Comparison of ENCODE assay signal across 34 cellular contexts in the genomic region with DNA sequence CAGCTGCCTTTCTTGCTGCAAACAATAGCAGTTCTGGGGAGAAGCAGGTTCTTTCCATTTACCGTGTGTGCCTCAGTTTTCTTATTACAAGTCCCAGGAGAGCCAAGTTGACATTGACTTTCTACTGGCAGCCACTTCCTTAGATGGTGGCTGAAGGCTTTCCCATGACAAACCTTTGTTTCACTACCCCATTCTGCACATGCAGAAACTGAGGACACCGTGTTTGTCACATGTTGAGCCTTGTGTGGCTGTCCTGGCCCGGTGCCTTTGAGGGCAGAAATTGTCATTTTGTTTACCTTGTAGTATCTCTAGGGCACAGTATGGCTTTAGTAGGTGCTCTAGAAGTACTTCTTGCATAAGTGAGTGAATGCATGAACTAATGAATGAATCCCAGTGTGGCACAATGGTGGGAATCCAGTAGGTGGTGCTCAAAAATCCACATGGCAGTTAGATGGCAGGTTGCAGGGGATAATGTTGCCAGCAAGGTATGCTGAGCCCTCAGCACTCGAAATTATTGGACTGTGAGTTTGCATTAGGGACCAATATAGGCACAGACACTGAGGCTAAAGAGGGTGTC.
DNase-seq lines count a peak whose midpoint lies in the region; ATAC-seq, FAIRE-seq and TF ChIP-seq lines count a peak whose summit lies in the region.
"Had no signal": no experiment of that assay in that cellular context is flagged by ENCODE, and none has a peak within 500 bp of the region (broad histone marks: within the 10 kb centered on the region; RNA-seq: fewer than 3 reads in every experiment).

No MANE protein-coding gene starts in this region.

- H3K4me1 ChIP-seq in GM12878 (ENCODE audit: control insufficient read depth, insufficient read depth, low read length) (peaks cover 4% of the 10 kb centered on the region; the same call in 1 of the 2 replicates), right atrium auricular region (no peaks in the 10 kb centered on the region)
- H3K4me1 ChIP-seq: BLaER1, HAP-1, heart left ventricle, tibial nerve had no signal

- TF ChIP-seq POLR2A in GM12878 (IDR thresholded peaks at IDR 0.05; ENCODE audit: low read depth, low read length) = no peak

- no peak overlapping the region for H3K4me2 ChIP-seq in GM12878 (ENCODE audit: control insufficient read depth, insufficient read depth)
- H3K4me2 ChIP-seq: BLaER1, smooth muscle cell had no signal

- intact Hi-C loops in GM12878 (cut with micrococcal nuclease; ENCODE audit: unreplicated experiment) = no loop called here

- BruUV-seq in GM12878 (replicated peaks; lab: Mats Ljungman, UMichigan) = no TSS peak

- peaks cover 32% of the 10 kb centered on the region for H3K27me3 Mint-ChIP-seq in T-helper 17 cell

- no peak overlapping the region for H3K27ac Mint-ChIP-seq in T-helper 17 cell
- H3K27ac Mint-ChIP-seq: nephron; T-helper 2 cell treated with Interferon-gamma antibody and Interleukin-4, amounts not matched to agents 5 μg/mL and 100 μg/mL, for 36 hours had no signal

- RAD21 ChIA-PET in GM12878 (lab: Charles Lee; ENCODE audit: unreplicated experiment) = interaction anchor here (0.9 kb wide), 1 partner anchor 20 kb away, joined by 4 read pairs; no protein-coding TSS in a partner anchor

- H3K9me3 ChIP-seq in GM12878 (replicated peaks; ENCODE audit: control insufficient read depth, insufficient read depth, low read length) (no peaks in the 10 kb centered on the region; the same call in 2 of the 3 replicates), right atrium auricular region (no peaks in the 10 kb centered on the region), T-helper 17 cell (ENCODE audit: control insufficient read depth, low read length, poor library complexity, severe bottlenecking) (no peaks in the 10 kb centered on the region)
- H3K9me3 ChIP-seq: BLaER1, HAP-1, heart left ventricle, ovary, tibial nerve had no signal

- POLR2A ChIA-PET in GM12878 (lab: Charles Lee) = interaction anchor here (0.8 to 1.1 kb wide), 2 partner anchors 80 to 81 kb away, joined by 3 to 4 read pairs; no protein-coding TSS in a partner anchor

- H3K9ac ChIP-seq in GM12878 (ENCODE audit: control insufficient read depth, insufficient read depth, low read length) = no peak overlapping the region
- H3K9ac ChIP-seq: BLaER1 had no signal

- TF ChIP-seq RAD21 in GM12878 (IDR thresholded peaks at IDR 0.05; ENCODE audit: insufficient read depth, low read depth, low read length) = no peak

- H3K79me2 ChIP-seq in GM12878 (ENCODE audit: control insufficient read depth, insufficient read depth, low read length) = no peaks in the 10 kb centered on the region

- H3K4me3 ChIP-seq in GM12878 = no peak overlapping the region
- no peak overlapping the region for H3K4me3 ChIP-seq in right atrium auricular region
- H3K4me3 ChIP-seq: BLaER1, HAP-1, heart left ventricle, ovary, smooth muscle cell, tibial nerve had no signal

- no peak overlapping the region for H2AFZ ChIP-seq in GM12878 (ENCODE audit: control insufficient read depth, low read depth, low read length)

- H3K27ac ChIP-seq in GM12878 (ENCODE audit: control insufficient read depth, insufficient read depth) = no peak overlapping the region
- H3K27ac ChIP-seq in right atrium auricular region = no peak overlapping the region
- H3K27ac ChIP-seq: BLaER1, heart left ventricle, HL-60, ovary, tibial nerve had no signal

- H3K36me3 Mint-ChIP-seq in T-helper 17 cell (ENCODE audit: low read depth) = no peaks in the 10 kb centered on the region

- CTCF ChIA-PET in GM12878 (lab: Yijun Ruan, JAX) = interaction anchor here (0.9 to 2.0 kb wide), 3 partner anchors 11 to 214 kb away, joined by 3 to 9 read pairs (median 3); no protein-coding TSS in a partner anchor

- H3K4me3 Mint-ChIP-seq in T-helper 17 cell = no peak overlapping the region
- H3K4me3 Mint-ChIP-seq: nephron; T-helper 2 cell treated with Interferon-gamma antibody and Interleukin-4, amounts not matched to agents 5 μg/mL and 100 μg/mL, for 36 hours had no signal

- in situ Hi-C loops in GM12878 (cut with MboI) = no loop called here

- H3K27me3 ChIP-seq in GM12878 (replicated peaks in 1 of 2; ENCODE audit: control insufficient read depth in 2 of 2, insufficient read depth in 2 of 2, low read length in 1 of 2) = no peaks in the 10 kb centered on the region
- H3K27me3 ChIP-seq in right atrium auricular region = no peaks in the 10 kb centered on the region
- H3K27me3 ChIP-seq: BLaER1, heart left ventricle, ovary, tibial nerve had no signal

- peak; percentile 50 for ATAC-seq in GM18499 (IDR thresholded peaks at IDR 0.05; ENCODE audit: insufficient read depth, unreplicated experiment)
- ATAC-seq in GM21576 (IDR thresholded peaks at IDR 0.05; ENCODE audit: unreplicated experiment) = peak; percentile 59
- peak; percentile 52 for ATAC-seq in GM12878
- ATAC-seq in GM21367 (IDR thresholded peaks at IDR 0.05; ENCODE audit: unreplicated experiment) = no peak
- ATAC-seq in T-helper 17 cell = no peak
- ATAC-seq: esophagus mucosa, heart left ventricle, Right ventricle myocardium inferior had no signal

- SMC1A ChIA-PET in GM12878 (lab: Charles Lee; ENCODE audit: uncharacterized antibody, unreplicated experiment) = interaction anchor here (0.9 to 2.1 kb wide), 4 partner anchors 9 to 214 kb away, joined by 3 to 6 read pairs (median 4); no protein-coding TSS in a partner anchor

- H3K36me3 ChIP-seq in GM12878 (ENCODE audit: control insufficient read depth in 2 of 2, insufficient read depth in 2 of 2, low read length in 1 of 2) (no peaks in the 10 kb centered on the region), right atrium auricular region (no peaks in the 10 kb centered on the region)
- H3K36me3 ChIP-seq: BLaER1, HAP-1, heart left ventricle, ovary, tibial nerve had no signal

- H4K20me1 ChIP-seq in GM12878 (ENCODE audit: control insufficient read depth, insufficient read depth) = no peaks in the 10 kb centered on the region
- H4K20me1 ChIP-seq: BLaER1 had no signal

- WGBS in GM12878 (ENCODE audit: insufficient coverage, insufficient replicate concordance, low lambda C conversion rate, missing lambda C conversion rate) = 2% methylated on average over 4 of the region's 4 CpGs

- DNase-seq in MV-4-11 (lab: John Stamatoyannopoulos, UW) = peak; percentile 48
- peak; percentile 53 for DNase-seq in GM12878 (ENCODE audit: low read depth, low spot score)
- no peak for DNase-seq in right atrium auricular region (ENCODE audit: low spot score)
- DNase-seq in hepatic stellate cell (ENCODE audit: low spot score) = no peak
- DNase-seq in T-helper 17 cell = no peak
- DNase-seq: ACHN; activated CD4-positive, alpha-beta T cell treated with anti-CD3 and anti-CD28 coated beads for 4 hours; activated CD8-positive, alpha-beta memory T cell treated with anti-CD3 and anti-CD28 coated beads for 24 hours; activated effector memory CD4-positive, alpha-beta T cell treated with anti-CD3 and anti-CD28 coated beads, Interleukin-2, amount 50 U/mL, for 16 hours; central memory CD4-positive, alpha-beta T cell; DMS79; foreskin fibroblast; GF-D8; heart left ventricle; Kasumi-1; NCI-H1092 treated with DMSO at 0.1 percent for 48 hours; NCI-H1930; NCI-H2227 treated with DMSO at 0.1 percent for 48 hours; NCI-H774; ovary; retina; stimulated activated CD4-positive, alpha-beta T cell treated with anti-CD3 and anti-CD28 coated beads, Interleukin-2, amount 100 ng/mL, for 24 hours had no signal

- H3K4me1 Mint-ChIP-seq in T-helper 17 cell = peaks cover 2% of the 10 kb centered on the region
- H3K4me1 Mint-ChIP-seq: nephron had no signal

- no peak for TF ChIP-seq CTCF in GM12878 (IDR thresholded peaks at IDR 0.05 in 2 of 3, conservative IDR thresholded peaks at IDR 0.05 in 1 of 3; ENCODE audit: control insufficient read depth in 2 of 3, extremely low read depth in 1 of 3, insufficient read depth in 1 of 3, low read depth in 3 of 3, low read length in 3 of 3)
- TF ChIP-seq CTCF in right atrium auricular region (IDR thresholded peaks at IDR 0.05) = no peak

- no peak for TF ChIP-seq EP300 in GM12878 (IDR thresholded peaks at IDR 0.05; ENCODE audit: borderline replicate concordance in 1 of 2, control insufficient read depth in 1 of 2, low read depth in 2 of 2, low read length in 2 of 2)

- no peak for FAIRE-seq in GM12878 (lab: Jason Lieb, UNC)

TF ChIP-seq in GM12878, 131 proteins besides CTCF, POLR2A, EP300 and RAD21 (continues in another document):
- TF ChIP-seq, protein P1, sequence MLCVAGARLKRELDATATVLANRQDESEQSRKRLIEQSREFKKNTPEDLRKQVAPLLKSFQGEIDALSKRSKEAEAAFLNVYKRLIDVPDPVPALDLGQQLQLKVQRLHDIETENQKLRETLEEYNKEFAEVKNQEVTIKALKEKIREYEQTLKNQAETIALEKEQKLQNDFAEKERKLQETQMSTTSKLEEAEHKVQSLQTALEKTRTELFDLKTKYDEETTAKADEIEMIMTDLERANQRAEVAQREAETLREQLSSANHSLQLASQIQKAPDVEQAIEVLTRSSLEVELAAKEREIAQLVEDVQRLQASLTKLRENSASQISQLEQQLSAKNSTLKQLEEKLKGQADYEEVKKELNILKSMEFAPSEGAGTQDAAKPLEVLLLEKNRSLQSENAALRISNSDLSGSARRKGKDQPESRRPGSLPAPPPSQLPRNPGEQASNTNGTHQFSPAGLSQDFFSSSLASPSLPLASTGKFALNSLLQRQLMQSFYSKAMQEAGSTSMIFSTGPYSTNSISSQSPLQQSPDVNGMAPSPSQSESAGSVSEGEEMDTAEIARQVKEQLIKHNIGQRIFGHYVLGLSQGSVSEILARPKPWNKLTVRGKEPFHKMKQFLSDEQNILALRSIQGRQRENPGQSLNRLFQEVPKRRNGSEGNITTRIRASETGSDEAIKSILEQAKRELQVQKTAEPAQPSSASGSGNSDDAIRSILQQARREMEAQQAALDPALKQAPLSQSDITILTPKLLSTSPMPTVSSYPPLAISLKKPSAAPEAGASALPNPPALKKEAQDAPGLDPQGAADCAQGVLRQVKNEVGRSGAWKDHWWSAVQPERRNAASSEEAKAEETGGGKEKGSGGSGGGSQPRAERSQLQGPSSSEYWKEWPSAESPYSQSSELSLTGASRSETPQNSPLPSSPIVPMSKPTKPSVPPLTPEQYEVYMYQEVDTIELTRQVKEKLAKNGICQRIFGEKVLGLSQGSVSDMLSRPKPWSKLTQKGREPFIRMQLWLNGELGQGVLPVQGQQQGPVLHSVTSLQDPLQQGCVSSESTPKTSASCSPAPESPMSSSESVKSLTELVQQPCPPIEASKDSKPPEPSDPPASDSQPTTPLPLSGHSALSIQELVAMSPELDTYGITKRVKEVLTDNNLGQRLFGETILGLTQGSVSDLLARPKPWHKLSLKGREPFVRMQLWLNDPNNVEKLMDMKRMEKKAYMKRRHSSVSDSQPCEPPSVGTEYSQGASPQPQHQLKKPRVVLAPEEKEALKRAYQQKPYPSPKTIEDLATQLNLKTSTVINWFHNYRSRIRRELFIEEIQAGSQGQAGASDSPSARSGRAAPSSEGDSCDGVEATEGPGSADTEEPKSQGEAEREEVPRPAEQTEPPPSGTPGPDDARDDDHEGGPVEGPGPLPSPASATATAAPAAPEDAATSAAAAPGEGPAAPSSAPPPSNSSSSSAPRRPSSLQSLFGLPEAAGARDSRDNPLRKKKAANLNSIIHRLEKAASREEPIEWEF (IDR thresholded peaks at IDR 0.05; ENCODE audit: insufficient replicate concordance, low read depth, low read length) = no peak
- TF ChIP-seq WRNIP1 (IDR thresholded peaks at IDR 0.05; ENCODE audit: borderline replicate concordance, low read depth, low read length) (no peak), SMAD1 (IDR thresholded peaks at IDR 0.05; ENCODE audit: low read depth, partially characterized antibody) (no peak)

Comparison
In these comparisons a context has a peak if more than half of its experiments do, and no peak if none do; other contexts are left out.
1. ATAC-seq: peak in GM18499 (single experiment), GM21576 (single experiment) and GM12878 (single experiment); none in GM21367 (single experiment) and T-helper 17 cell (single experiment).
2. DNase-seq: peak in MV-4-11 (single experiment) and GM12878 (single experiment); none in right atrium auricular region (single experiment), hepatic stellate cell (single experiment) and T-helper 17 cell (0 of 3).